11 cellular contexts compared by ENCODE assay signal in genomic region chr2:75260946-75261345, GRCh38.
"Had no signal": no experiment of that assay in that cellular context is flagged by ENCODE, and none has a peak within 500 bp of the region (broad histone marks: within the 10 kb centered on the region; RNA-seq: fewer than 3 reads in every experiment).

No MANE protein-coding gene starts in this region.

- H3K4me3 Mint-ChIP-seq: IgD-negative memory B cell had no signal

- H3K4me3 ChIP-seq: K562 had no signal

- FAIRE-seq: HepG2, HTR-8/SVneo, K562 had no signal

- H3K27ac Mint-ChIP-seq: IgD-negative memory B cell had no signal

- H3K27ac ChIP-seq: HL-60, KMS-11 had no signal

- DNase-seq: IMR-90, Karpas-422, Kasumi-1, KBM-7, KG1 had no signal

- ATAC-seq: HepG2, K562 had no signal

- H3K4me2 ChIP-seq: KMS-11 had no signal

- H3K27me3 Mint-ChIP-seq: IgD-negative memory B cell had no signal
